ENCODE assay signal across 2 cellular contexts in genomic region chr12:47935196-47935595, GRCh38.
TF ChIP-seq lines count a peak whose summit lies in the region.

No MANE protein-coding gene starts in this region.

TF ChIP-seq in K562, 482 proteins besides CTCF, POLR2A, EP300 and RAD21:
- TF ChIP-seq ZNF23 (CRISPR knock-in tag; IDR thresholded peaks at IDR 0.05) (no peak), BHLHE40 (IDR thresholded peaks at IDR 0.05; ENCODE audit: low read length) (peak; percentile 65)

TF ChIP-seq in HEK293T, 16 proteins besides CTCF, POLR2A, EP300 and RAD21:
- TF ChIP-seq TARDBP (IDR thresholded peaks at IDR 0.05): no peak
- no peak for TF ChIP-seq LEF1 (IDR thresholded peaks at IDR 0.05; ENCODE audit: borderline replicate concordance)
- no peak for TF ChIP-seq CTBP1 (IDR thresholded peaks at IDR 0.05; ENCODE audit: borderline replicate concordance)
- no peak for TF ChIP-seq NFRKB (IDR thresholded peaks at IDR 0.05)
- no peak for TF ChIP-seq HDGF (IDR thresholded peaks at IDR 0.05; ENCODE audit: borderline replicate concordance)
- no peak for TF ChIP-seq FOXM1 (IDR thresholded peaks at IDR 0.05; ENCODE audit: borderline replicate concordance)
- TF ChIP-seq SP1 (IDR thresholded peaks at IDR 0.05): no peak
- no peak for TF ChIP-seq L3MBTL2 (conservative IDR thresholded peaks at IDR 0.05)
- TF ChIP-seq FOXK2 (IDR thresholded peaks at IDR 0.05): no peak
- TF ChIP-seq ZNF384 (IDR thresholded peaks at IDR 0.05): no peak
- no peak for TF ChIP-seq SUZ12 (IDR thresholded peaks at IDR 0.05)
